ENCODE assay signal across 11 cellular contexts in genomic region chr22:30204742-30205111, GRCh38. TPM values are rescaled to one million over a fixed set of nuclear protein-coding genes. Genes with fewer than 3 reads are reported as not detected.
A peak's percentile ranks its signal among the peaks of the same experiment; 100 is the strongest.
DNase-seq lines count a peak whose midpoint lies in the region; ATAC-seq and TF ChIP-seq lines count a peak whose summit lies in the region.
"Had no signal": no experiment of that assay in that cellular context is flagged by ENCODE, and none has a peak within 500 bp of the region (broad histone marks: within the 10 kb centered on the region; RNA-seq: fewer than 3 reads in every experiment).

No MANE protein-coding gene starts in this region.

- in situ Hi-C loops in Panc1 (cut with HindIII; ENCODE audit: low pct_unique_long_range_greater_than_20kb, low sequenced_read_pairs), result no loop called here
- in situ Hi-C loops in GM13977 (cut with MboI; ENCODE audit: low pct_unique_long_range_greater_than_20kb, low sequenced_read_pairs, unreplicated experiment), result no loop called here

- intact Hi-C loops in Panc1 (cut with micrococcal nuclease; ENCODE audit: unreplicated experiment), result no loop called here
- intact Hi-C loops in sigmoid colon (cut with DNase I), result no loop called here

- BruUV-seq in Panc1 (replicated peaks; lab: Mats Ljungman, UMichigan), result no TSS peak

- H3K4me1 ChIP-seq in Panc1 (ENCODE audit: control insufficient read depth, insufficient read depth, low read length), result peaks cover 55% of the 10 kb centered on the region
- H3K4me1 ChIP-seq in sigmoid colon, result peaks cover 0 to 52% (median 32%) of the 10 kb centered on the region in 4 donors

- no peak for TF ChIP-seq POLR2A in sigmoid colon (IDR thresholded peaks at IDR 0.05)

- peaks cover under 1% of the 10 kb centered on the region; the same call in 1 of the 2 replicates for H3K9me3 ChIP-seq in Panc1 (ENCODE audit: control insufficient read depth, insufficient read depth, low read depth, low read length)
- no peaks in the 10 kb centered on the region for H3K9me3 ChIP-seq in sigmoid colon

- H3K27me3 Mint-ChIP-seq in immature natural killer cell (ENCODE audit: low read depth in 3 of 3), result peaks cover 0 to 8% (median 2%) of the 10 kb centered on the region in 3 donors

- no peak for ATAC-seq in Panc1

- POLR2A ChIA-PET in Panc1 (lab: Charles Lee), result interaction anchor here (1.4 kb wide), 1 partner anchor 47 kb away, joined by 6 read pairs; no protein-coding TSS in a partner anchor

- TF ChIP-seq CTCF in Panc1 (IDR thresholded peaks at IDR 0.05) (no peak), fibroblast of mammary gland (conservative IDR thresholded peaks at IDR 0.05; ENCODE audit: control insufficient read depth, insufficient read depth, low read depth, low read length) (no peak), sigmoid colon (IDR thresholded peaks at IDR 0.05) (no peak), GM13977 (IDR thresholded peaks at IDR 0.05; ENCODE audit: extremely low read depth, insufficient read depth, missing control alignments) (no peak)

- no peaks in the 10 kb centered on the region for H3K9me3 Mint-ChIP-seq in immature natural killer cell
- H3K9me3 Mint-ChIP-seq: activated T-helper 1 cell treated with anti-CD3 and anti-CD28 coated beads, Interleukin-12 subunit alpha, Interleukin-12 subunit beta, Interleukin-2, Interleukin-4 antibody, amounts not matched to agents 30 ng/mL and 10 ng/mL and 1 ng/mL, durations not matched to agents 14 hours and 24 hours and 36 hours had no signal

- H3K4me3 ChIP-seq in Panc1 (ENCODE audit: low read depth in 2 of 2, low read length in 2 of 2) (no peak overlapping the region), fibroblast of mammary gland (ENCODE audit: control insufficient read depth, low read depth, low read length) (no peak overlapping the region), sigmoid colon (no peak overlapping the region)

- CTCF ChIA-PET in Panc1 (lab: Charles Lee), result no interaction called here

- H3K27me3 ChIP-seq in Panc1 (ENCODE audit: control insufficient read depth, insufficient read depth, low read length), result no peaks in the 10 kb centered on the region
- no peaks in the 10 kb centered on the region for H3K27me3 ChIP-seq in sigmoid colon

- no peak for TF ChIP-seq EP300 in sigmoid colon (IDR thresholded peaks at IDR 0.05)

- H3K27ac ChIP-seq in Panc1 (ENCODE audit: low read length), result peak overlapping the region; percentile 98
- peak overlapping the region; percentile 47 to 80 (median 49) for H3K27ac ChIP-seq in sigmoid colon

- no peaks in the 10 kb centered on the region for H3K4me1 Mint-ChIP-seq in immature natural killer cell

- H3K36me3 Mint-ChIP-seq in immature natural killer cell, result no peaks in the 10 kb centered on the region

- DNase-seq in DMS 273 (lab: John Stamatoyannopoulos, UW; ENCODE audit: unreplicated experiment) (peak; percentile 90), Panc1 (ENCODE audit: low read depth, low spot score) (no peak), fibroblast of mammary gland (ENCODE audit: low read depth) (peak; percentile 88), sigmoid colon (no peak), NCI-H1105 (lab: John Stamatoyannopoulos, UW) (no peak), GM13977 (ENCODE audit: low spot score) (no peak), GM19238 (ENCODE audit: insufficient read length, low spot score) (no peak), immature natural killer cell (no peak)
- DNase-seq: GF-D8, T-helper 2 cell had no signal

- 31 to 60% methylated on average over 10 of the region's 10 CpGs for WGBS in sigmoid colon, 2 donors

- H3K36me3 ChIP-seq in Panc1 (ENCODE audit: control insufficient read depth, insufficient read depth, low read length), result no peaks in the 10 kb centered on the region
- no peaks in the 10 kb centered on the region for H3K36me3 ChIP-seq in sigmoid colon

- H3K27ac Mint-ChIP-seq in immature natural killer cell, result peak overlapping the region in 2 of 6 donors; percentile 9 to 60
- H3K27ac Mint-ChIP-seq: activated T-helper 1 cell treated with anti-CD3 and anti-CD28 coated beads, Interleukin-12 subunit alpha, Interleukin-12 subunit beta, Interleukin-2, Interleukin-4 antibody, amounts not matched to agents 30 ng/mL and 10 ng/mL and 1 ng/mL, durations not matched to agents 14 hours and 24 hours and 36 hours had no signal

- H3K4me3 Mint-ChIP-seq in immature natural killer cell, result no peak overlapping the region
- H3K4me3 Mint-ChIP-seq: activated T-helper 1 cell treated with anti-CD3 and anti-CD28 coated beads, Interleukin-12 subunit alpha, Interleukin-12 subunit beta, Interleukin-2, Interleukin-4 antibody, amounts not matched to agents 30 ng/mL and 10 ng/mL and 1 ng/mL, durations not matched to agents 14 hours and 24 hours and 36 hours had no signal

RNA-seq across cellular contexts. Expression of gene LIF, which starts 41.8 kb away (rescaled TPM):
- total RNA-seq in Panc1 (2021; ENCODE audit: unreplicated experiment) (34.4 TPM), sigmoid colon (1 to 10 TPM in 1 of 4 donors, under 1 TPM in 3; 0.28 to 5.8 (median 0.34) TPM)
- polyA plus RNA-seq in Panc1 (2012; ENCODE audit: insufficient read length), result 40.7 TPM
- polyA plus RNA-seq in sigmoid colon (10 to 100 TPM in 1 of 3 donors, 1 to 10 TPM in 2; 1.6 to 10.3 (median 1.8) TPM), immature natural killer cell (1 to 10 TPM in 1 of 3 donors, under 1 TPM in 1, not detected in 1; 0.29 to 1.0 TPM)

Comparison
In these comparisons a context has a peak if more than half of its experiments do, and no peak if none do; other contexts are left out.
1. DNase-seq: peak in DMS 273 (single experiment) and fibroblast of mammary gland (single experiment); none in Panc1 (single experiment), sigmoid colon (single experiment), NCI-H1105 (single experiment), GM13977 (single experiment), GM19238 (single experiment) and immature natural killer cell (0 of 3).